9 cellular contexts compared by ENCODE assay signal in the genomic region with DNA sequence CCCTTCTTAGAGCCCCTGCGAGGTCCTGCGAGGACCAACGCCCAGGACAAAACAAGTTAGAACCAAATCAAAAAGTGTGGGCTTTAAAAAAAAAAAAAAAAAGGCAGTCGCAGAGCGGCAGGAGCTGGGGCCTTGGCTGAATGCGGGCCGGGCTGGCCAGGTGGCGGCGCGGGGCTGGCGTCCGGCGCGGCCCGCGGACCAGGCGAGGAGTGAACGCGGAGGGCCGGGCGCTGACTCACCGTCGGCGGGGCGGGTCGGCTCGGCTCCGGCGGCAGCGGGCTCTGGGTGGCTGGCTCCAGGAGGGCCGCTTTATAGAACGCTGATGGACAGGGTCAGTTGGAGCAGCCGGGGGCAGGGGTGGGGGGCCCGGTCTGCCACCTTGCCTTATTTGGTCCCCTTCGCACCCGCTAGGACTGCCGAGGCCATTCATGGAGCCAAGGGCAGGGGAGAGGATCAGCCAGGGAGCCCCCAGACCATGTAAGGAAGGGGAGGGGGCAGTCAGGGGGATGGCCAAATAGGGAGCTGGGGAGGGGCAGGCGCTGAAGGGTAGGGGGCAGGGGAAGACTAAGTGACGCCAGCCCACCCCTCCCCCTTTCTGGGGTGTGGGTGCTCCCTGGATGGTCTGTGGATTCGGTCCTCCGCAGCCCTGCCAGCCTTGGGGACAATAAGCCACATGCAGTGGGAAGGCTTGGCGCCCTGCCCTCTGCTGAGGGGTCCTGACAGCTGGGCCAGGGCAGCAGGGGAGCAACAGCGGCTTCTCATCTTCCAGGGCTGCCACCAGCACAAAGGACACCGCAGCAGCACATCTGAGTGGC. TPM values are rescaled to one million over a fixed set of nuclear protein-coding genes. Genes with fewer than 3 reads are reported as not detected.
DNase-seq lines count a peak whose midpoint lies in the region; ATAC-seq, FAIRE-seq and TF ChIP-seq lines count a peak whose summit lies in the region.
"Had no signal": no experiment of that assay in that cellular context is flagged by ENCODE, and none has a peak within 500 bp of the region (broad histone marks: within the 10 kb centered on the region; RNA-seq: fewer than 3 reads in every experiment).

Gene ACTC1 (minus strand): TSS at position 283 of the 815 bp plus-strand sequence. CDS start 741 bp downstream, outside the sequence.

- POLR2A ChIA-PET in RWPE1 (lab: Yijun Ruan, JAX; ENCODE audit: low non-redundant PET), result no interaction called here

- intact Hi-C loops in pancreas (cut with DNase I), result no loop called here

- no peak within 1 kb of the TSS for H3K9ac ChIP-seq in MM.1S (ENCODE audit: low read length)
- H3K9ac ChIP-seq: KMS-11 had no signal

- H3K36me3 ChIP-seq in gastroesophageal sphincter (no peaks in the 10 kb centered on the region), pancreas (no peaks in the 10 kb centered on the region), MM.1S (replicated peaks; ENCODE audit: insufficient read depth, low read length) (no peaks in the 10 kb centered on the region)

- no peak for TF ChIP-seq EP300 in gastroesophageal sphincter (IDR thresholded peaks at IDR 0.05)

- H3K27me3 ChIP-seq in gastroesophageal sphincter (peaks cover 24% of the 10 kb centered on the region), pancreas (peaks cover 0 to 15% (median 0%) of the 10 kb centered on the region in 4 donors), MM.1S (replicated peaks; ENCODE audit: insufficient read depth, low read length) (no peaks in the 10 kb centered on the region)

- CTCF ChIA-PET in RWPE1 (lab: Yijun Ruan, JAX), result interaction anchor here (0.6 to 0.8 kb wide), 3 partner anchors 17 to 87 kb away, joined by 3 to 4 read pairs (median 3); no protein-coding TSS in a partner anchor

- H3K4me2 ChIP-seq in MM.1S (ENCODE audit: low read depth, low read length), result no peak within 1 kb of the TSS
- H3K4me2 ChIP-seq: KMS-11 had no signal

- peak; percentile 87 for ATAC-seq in gastroesophageal sphincter
- peak; percentile 84 to 92 (median 90) for ATAC-seq in pancreas
- ATAC-seq in GM18873 (IDR thresholded peaks at IDR 0.05; ENCODE audit: low FRiP score, unreplicated experiment), result no peak

- TF ChIP-seq CTCF in RWPE1 (conservative IDR thresholded peaks at IDR 0.05; ENCODE audit: low read depth), result 0 out of 2 replicates have a peak, but pooled peaks have one; percentile 9
- peak in 2 of 4 experiments; percentile 21 to 31 for TF ChIP-seq CTCF in gastroesophageal sphincter (IDR thresholded peaks at IDR 0.05)
- no peak for TF ChIP-seq CTCF in pancreas (IDR thresholded peaks at IDR 0.05)
- no peak for TF ChIP-seq CTCF in MM.1S (IDR thresholded peaks at IDR 0.05; ENCODE audit: low read length)

- 3 to 4% methylated on average over 5 to 23 of the region's 44 CpGs for WGBS in gastroesophageal sphincter (ENCODE audit: low coverage in 1 of 2), 2 donors
- WGBS in pancreas, 2 donors, result 12 to 13% methylated on average over 44 of the region's 44 CpGs

- no peak within 1 kb of the TSS for H3K27ac ChIP-seq in RWPE1
- H3K27ac ChIP-seq in gastroesophageal sphincter, result peak within 1 kb of the TSS in 1 of 4 donors; percentile 24
- H3K27ac ChIP-seq in pancreas, result no peak within 1 kb of the TSS
- H3K27ac ChIP-seq in MM.1S (ENCODE audit: low read length), result no peak within 1 kb of the TSS
- H3K27ac ChIP-seq: KMS-11 had no signal

- H3F3A ChIP-seq in MM.1S (ENCODE audit: insufficient read depth, low read length), result no peaks in the 10 kb centered on the region

- no peak within 1 kb of the TSS for H2AFZ ChIP-seq in MM.1S (ENCODE audit: low read length)

- TF ChIP-seq POLR2A in gastroesophageal sphincter (IDR thresholded peaks at IDR 0.05), result no peak

- H3K9me2 ChIP-seq in MM.1S (replicated peaks; ENCODE audit: insufficient read depth, low read length), result no peaks in the 10 kb centered on the region

- H3K4me1 ChIP-seq in gastroesophageal sphincter, result peaks cover 0 to 27% (median 9%) of the 10 kb centered on the region in 3 donors
- H3K4me1 ChIP-seq in pancreas, result no peaks in the 10 kb centered on the region
- no peaks in the 10 kb centered on the region for H3K4me1 ChIP-seq in MM.1S (ENCODE audit: low read length)

- H3K4me3 ChIP-seq in gastroesophageal sphincter, result peak within 1 kb of the TSS in 1 of 2 donors; percentile 40
- H3K4me3 ChIP-seq in pancreas, result peak within 1 kb of the TSS in 2 of 4 donors; percentile 8 to 30
- H3K4me3 ChIP-seq in MM.1S (ENCODE audit: low read length), result no peak within 1 kb of the TSS

- H3K79me2 ChIP-seq in MM.1S (ENCODE audit: low read length), result no peaks in the 10 kb centered on the region

- no peaks in the 10 kb centered on the region for H4K20me1 ChIP-seq in MM.1S (ENCODE audit: insufficient read depth, low read length)

- FAIRE-seq in pancreas (lab: Jason Lieb, UNC), result no peak

- DNase-seq in Daoy (ENCODE audit: low read depth) (peak; percentile 76), RWPE1 (ENCODE audit: low spot score) (peak; percentile 69), pancreas (peak; percentile 20 to 85 (median 58)), NCI-H146 treated with DMSO at 0.1 percent for 48 hours (lab: John Stamatoyannopoulos, UW; ENCODE audit: unreplicated experiment) (no peak), MM.1S (no peak)
- DNase-seq in stimulated activated naive CD4-positive, alpha-beta T cell (lab: John Stamatoyannopoulos, UW), result no peak

- H3K9me3 ChIP-seq in gastroesophageal sphincter (no peaks in the 10 kb centered on the region), pancreas (no peaks in the 10 kb centered on the region), MM.1S (replicated peaks; ENCODE audit: insufficient read depth, low read length) (no peaks in the 10 kb centered on the region)

RNA-seq across cellular contexts. Expression of gene ACTC1, which starts in this region (rescaled TPM):
- total RNA-seq in Daoy (2014; rRNA removed; shearing (Covaris generic)), result not detected in 2 replicates
- total RNA-seq in gastroesophageal sphincter (10 to 100 TPM in 1 of 4 donors, 1 to 10 TPM in 3; 6.6 to 24.2 (median 8.9) TPM), pancreas (1 to 10 TPM in 1 of 6 donors, under 1 TPM in 3, not detected in 2; 0.13 to 5.2 (median 0.34) TPM)
- 1 to 10 TPM; 1.6 to 2.6 TPM for polyA plus RNA-seq in pancreas

Comparison
In these comparisons a context has a peak if more than half of its experiments do, and no peak if none do; other contexts are left out.
1. Peak in DNase-seq in Daoy; RNA of the gene not detected or under 1 TPM.
2. DNase-seq: peak in RWPE1 (single experiment) and pancreas (6 of 6); none in stimulated activated naive CD4-positive, alpha-beta T cell (0 of 6), NCI-H146 treated with DMSO at 0.1 percent for 48 hours (single experiment) and MM.1S (single experiment).